In genomic region chrX:132331000-132331399, GRCh38 we compare ENCODE assay signal across 30 cellular contexts.
"Had no signal": no experiment of that assay in that cellular context is flagged by ENCODE, and none has a peak within 500 bp of the region (broad histone marks: within the 10 kb centered on the region; RNA-seq: fewer than 3 reads in every experiment).

No MANE protein-coding gene starts in this region.

- H3K9me3 ChIP-seq: colonic mucosa, gastrocnemius medialis had no signal

- H3K36me3 ChIP-seq: ascending aorta, breast epithelium, cardiac muscle cell, colonic mucosa, gastrocnemius medialis, heart left ventricle had no signal

- H3K4me1 ChIP-seq: ascending aorta, breast epithelium, colonic mucosa, gastrocnemius medialis, heart left ventricle had no signal

- H3K4me3 ChIP-seq: ascending aorta, breast epithelium, cardiac muscle cell, colonic mucosa, dorsolateral prefrontal cortex, gastrocnemius medialis, heart left ventricle had no signal

- DNase-seq: activated CD4-positive, alpha-beta memory T cell treated with anti-CD3 and anti-CD28 coated beads, Interleukin-2, amount 10 ng/mL, durations not matched to agents 7 days and 5 days; activated CD4-positive, alpha-beta T cell treated with anti-CD3 and anti-CD28 coated beads for 1 hour; activated CD4-positive, alpha-beta T cell treated with anti-CD3 and anti-CD28 coated beads for 4 hours; activated CD4-positive, alpha-beta T cell treated with anti-CD3 and anti-CD28 coated beads, Interleukin-2, amount 10 ng/mL, durations not matched to agents 7 days and 5 days; activated CD4-positive, alpha-beta T cell treated with anti-CD3 and anti-CD28 coated beads, Interleukin-2, amount 50 U/mL, for 4 hours; activated CD8-positive, alpha-beta memory T cell treated with anti-CD3 and anti-CD28 coated beads, Interleukin-2, amount 50 U/mL, for 48 hours; activated gamma-delta T cell; activated naive CD4-positive, alpha-beta T cell; activated naive CD4-positive, alpha-beta T cell treated with anti-CD3 and anti-CD28 coated beads, Interleukin-2, amount 10 ng/mL, durations not matched to agents 7 days and 5 days; activated naive CD8-positive, alpha-beta T cell treated with anti-CD3 and anti-CD28 coated beads, Interleukin-2, amount 10 ng/mL, durations not matched to agents 7 days and 5 days; activated T-cell treated with anti-CD3 and anti-CD28 coated beads for 4 hours; activated T-cell treated with anti-CD3 and anti-CD28 coated beads, Interleukin-2, amount 50 U/mL, for 24 hours; activated T-cell treated with anti-CD3 and anti-CD28 coated beads, Interleukin-2, amount 50 U/mL, for 72 hours; central memory CD4-positive, alpha-beta T cell; cerebellar nuclear complex; colonic mucosa; dorsolateral prefrontal cortex; effector memory CD4-positive, alpha-beta T cell; endodermal cell; foreskin fibroblast; gastrocnemius medialis; glutamatergic neuron; heart left ventricle; T-helper 1 cell; T-helper 17 cell; T1000 had no signal

- H3K27ac ChIP-seq: ascending aorta, breast epithelium, cardiac muscle cell, colonic mucosa, dorsolateral prefrontal cortex, gastrocnemius medialis, heart left ventricle had no signal

- ATAC-seq: activated naive CD4-positive, alpha-beta T cell treated with anti-CD3 and anti-CD28 coated beads, Interleukin-2, amount 50 U/mL, for 72 hours; activated T-cell treated with anti-CD3 and anti-CD28 coated beads, Interleukin-2, amount 50 U/mL, for 72 hours; gastrocnemius medialis; heart left ventricle; T-helper 17 cell had no signal

- H3K27me3 ChIP-seq: ascending aorta, cardiac muscle cell, colonic mucosa, gastrocnemius medialis had no signal
